Comparison of ENCODE assay signal across 13 cellular contexts in the genomic region with DNA sequence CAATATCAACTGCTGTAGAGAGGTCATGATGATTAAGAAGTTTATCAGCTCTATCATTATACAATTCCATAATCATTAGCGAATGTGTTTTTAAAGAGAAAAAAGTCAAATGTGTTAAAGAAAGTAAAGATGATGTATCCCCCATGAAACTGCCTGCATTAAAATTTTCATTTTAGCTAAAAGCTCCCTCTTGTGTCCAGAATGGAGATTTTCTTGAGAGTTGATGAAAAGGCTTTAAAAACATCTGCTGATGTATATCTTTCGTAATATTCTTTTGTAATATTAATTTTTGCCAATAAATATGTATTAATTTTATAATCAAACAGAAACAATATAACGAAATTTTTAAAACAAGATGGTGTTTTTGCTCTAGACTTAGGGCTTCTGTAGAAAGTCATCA. TPM values are rescaled to one million over a fixed set of nuclear protein-coding genes. Genes with fewer than 3 reads are reported as not detected.
DNase-seq lines count a peak whose midpoint lies in the region; ATAC-seq, FAIRE-seq and TF ChIP-seq lines count a peak whose summit lies in the region.
"Had no signal": no experiment of that assay in that cellular context is flagged by ENCODE, and none has a peak within 500 bp of the region (broad histone marks: within the 10 kb centered on the region; RNA-seq: fewer than 3 reads in every experiment).

No MANE protein-coding gene starts in this region.

- H3K79me2 ChIP-seq in PC-3 (ENCODE audit: low read length): no peaks in the 10 kb centered on the region

- DNase-seq in AG09319 (ENCODE audit: extremely low read depth, low read depth) (no peak), GM12864 (ENCODE audit: low read depth) (no peak), PC-3 (peak; percentile 4), fibroblast of villous mesenchyme (ENCODE audit: low read depth) (peak; percentile 0), retina (no peak), urothelium cell line (ENCODE audit: low spot score) (no peak), NCI-H146 (lab: John Stamatoyannopoulos, UW) (no peak)
- DNase-seq: activated CD4-positive, alpha-beta T cell treated with anti-CD3 and anti-CD28 coated beads for 36 hours; NCI-H1436 treated with DMSO at 0.1 percent for 48 hours; stimulated activated CD8-positive, alpha-beta memory T cell treated with anti-CD3 and anti-CD28 coated beads, Interleukin-4, amount 100 ng/mL, for 48 hours had no signal

- BruUV-seq in PC-3 (replicated peaks; lab: Mats Ljungman, UMichigan): no TSS peak

- no peaks in the 10 kb centered on the region for H3K9me3 ChIP-seq in PC-3 (ENCODE audit: low read length)

- no peaks in the 10 kb centered on the region for H3K9me2 ChIP-seq in PC-3 (replicated peaks; ENCODE audit: low read length)

- H3K4me3 ChIP-seq in GM12864 (ENCODE audit: low read depth, low read length) (no peak overlapping the region), PC-3 (ENCODE audit: low read length) (no peak overlapping the region), fibroblast of villous mesenchyme (ENCODE audit: low read depth, low read length) (no peak overlapping the region)

- no peaks in the 10 kb centered on the region for H3F3A ChIP-seq in PC-3 (ENCODE audit: low read length, unreplicated experiment)

- POLR2A ChIA-PET in PC-3 (lab: Charles Lee; ENCODE audit: unreplicated experiment): no interaction called here

- no peak for ATAC-seq in PC-3
- ATAC-seq in GM18519 (IDR thresholded peaks at IDR 0.05; ENCODE audit: low FRiP score, unreplicated experiment): no peak
- ATAC-seq: activated CD4-positive, alpha-beta T cell treated with anti-CD3 and anti-CD28 coated beads for 36 hours; Right ventricle myocardium inferior had no signal

- TF ChIP-seq CTCF in AG09319 (IDR thresholded peaks at IDR 0.05; ENCODE audit: low read depth, low read length) (peak; percentile 36), GM12864 (IDR thresholded peaks at IDR 0.05; ENCODE audit: low read depth, low read length, missing control alignments) (peak; percentile 12), PC-3 (conservative IDR thresholded peaks at IDR 0.05; ENCODE audit: low read depth, low read length) (peak; percentile 29; the same call in 1 of the 2 replicates), fibroblast of villous mesenchyme (IDR thresholded peaks at IDR 0.05; ENCODE audit: insufficient read depth, low read depth, low read length) (peak; percentile 26)

- no peak overlapping the region for H3K4me2 ChIP-seq in PC-3 (ENCODE audit: low read length)

- H3K27ac ChIP-seq in PC-3 (ENCODE audit: low read length): no peak overlapping the region

- no peak overlapping the region for H3K9ac ChIP-seq in PC-3 (ENCODE audit: low read length)

- no peaks in the 10 kb centered on the region for H4K20me1 ChIP-seq in PC-3 (ENCODE audit: low read length)

- no peak overlapping the region for H2AFZ ChIP-seq in PC-3 (ENCODE audit: low read length)

- no peaks in the 10 kb centered on the region for H3K27me3 ChIP-seq in PC-3 (ENCODE audit: low read length)

- no peaks in the 10 kb centered on the region for H3K36me3 ChIP-seq in PC-3 (ENCODE audit: low read depth, low read length)

- intact Hi-C loops in PC-3 (cut with micrococcal nuclease): no loop called here

- no peak for FAIRE-seq in urothelium cell line (lab: Jason Lieb, UNC)
- FAIRE-seq: H1 had no signal

- no peaks in the 10 kb centered on the region for H3K4me1 ChIP-seq in PC-3 (ENCODE audit: insufficient read depth, low read length)

- CTCF ChIA-PET in PC-3 (lab: Charles Lee): no interaction called here

RNA-seq across cellular contexts. Expression of gene LHFPL1, which starts 52.1 kb away (rescaled TPM):
- total RNA-seq in PC-3 (2014; rRNA removed): not detected in 2 replicates
- 1.3 TPM in 1 of 2 replicates, not detected in the other for total RNA-seq in fibroblast of villous mesenchyme

Comparison
In these comparisons a context has a peak if more than half of its experiments do, and no peak if none do; other contexts are left out.
1. DNase-seq: peak in PC-3 (single experiment) and fibroblast of villous mesenchyme (single experiment); none in AG09319 (single experiment), GM12864 (single experiment), retina (single experiment), urothelium cell line (single experiment) and NCI-H146 (single experiment).
2. Peak in every context shown above with its lines, with median percentiles within 50 percentile points of each other: CTCF ChIP-seq.